ENCODE assay signal across 21 cellular contexts in genomic region chr16:89607453-89607852, GRCh38. TPM values are rescaled to one million over a fixed set of nuclear protein-coding genes. Genes with fewer than 3 reads are reported as not detected.
A peak's percentile ranks its signal among the peaks of the same experiment; 100 is the strongest.
DNase-seq lines count a peak whose midpoint lies in the region; ATAC-seq, FAIRE-seq and TF ChIP-seq lines count a peak whose summit lies in the region.
"Had no signal": no experiment of that assay in that cellular context is flagged by ENCODE, and none has a peak within 500 bp of the region (broad histone marks: within the 10 kb centered on the region; RNA-seq: fewer than 3 reads in every experiment).

No MANE protein-coding gene starts in this region.

- no peak for TF ChIP-seq POLR2A in K562 (conservative IDR thresholded peaks at IDR 0.05)

- no peak for TF ChIP-seq RAD21 in K562 (CRISPR knock-in tag; conservative IDR thresholded peaks at IDR 0.05 in 1 of 2, IDR thresholded peaks at IDR 0.05 in 1 of 2)

- H3K9me3 ChIP-seq in K562 (replicated peaks; ENCODE audit: control insufficient read depth, insufficient read depth, low read depth, low read length) = no peaks in the 10 kb centered on the region
- H3K9me3 ChIP-seq: Peyer's patch, SJCRH30 had no signal

- POLR2A ChIA-PET in K562 (lab: Yijun Ruan, JAX) = interaction anchor here (0.9 kb wide), 1 partner anchor 16 kb away, joined by 3 read pairs; no protein-coding TSS in a partner anchor

- no peaks in the 10 kb centered on the region for H3K36me3 ChIP-seq in K562 (ENCODE audit: control insufficient read depth, insufficient read depth, low read length)
- H3K36me3 ChIP-seq: Peyer's patch, SJCRH30 had no signal

- peaks cover 14% of the 10 kb centered on the region for H3K4me1 Mint-ChIP-seq in progenitor cell of endocrine pancreas (ENCODE audit: low read depth)

- H3K4me2 ChIP-seq in K562 (ENCODE audit: insufficient read depth, low read length) = peak overlapping the region; percentile 43; the same call in 1 of the 2 replicates

- no peak overlapping the region for H3K4me3 Mint-ChIP-seq in progenitor cell of endocrine pancreas (ENCODE audit: low read depth)
- H3K4me3 Mint-ChIP-seq: CD4-positive, CD25-positive, alpha-beta regulatory T cell had no signal

- DNase-seq in HTR-8/SVneo (ENCODE audit: insufficient read length, low spot score) (no peak), K562 (ENCODE audit: extremely low read depth in 1 of 4, low spot score in 3 of 4) (peak in 3 of 4 experiments; percentile 53 to 60 (median 56)), progenitor cell of endocrine pancreas (ENCODE audit: low spot score, unreplicated experiment) (no peak), D341Med (ENCODE audit: low spot score) (no peak)
- no peak for DNase-seq in activated effector memory CD4-positive, alpha-beta T cell treated with Interleukin-2 at 50 U/mL for 16 hours
- DNase-seq: CD4-positive, CD25-positive, alpha-beta regulatory T cell; DMS79; H7; Karpas-422; MV-4-11; NCI-H1105 treated with DMSO at 0.1 percent for 48 hours; NCI-H2029 treated with DMSO at 0.1 percent for 48 hours; NCI-H226; NCI-H524; NCI-H82; SJCRH30; T-helper 1 cell had no signal

- no peak; the same call in 2 of the 3 replicates for ATAC-seq in K562
- ATAC-seq: GM12878 had no signal

- in situ Hi-C loops in K562 (cut with MboI) = no loop called here

- H3K4me3 ChIP-seq in K562 = no peak overlapping the region
- H3K4me3 ChIP-seq: GM12878, Peyer's patch, SJCRH30 had no signal

- peaks cover 19 to 48% of the 10 kb centered on the region in 2 experiments; a peak in 4 of 5 replicates for H3K4me1 ChIP-seq in K562 (replicated peaks in 1 of 2; ENCODE audit: control insufficient read depth in 2 of 2, insufficient read depth in 2 of 2, low read length in 2 of 2)

- no peak for TF ChIP-seq EP300 in K562 (IDR thresholded peaks at IDR 0.05; ENCODE audit: low read length)

- H3K27me3 Mint-ChIP-seq in progenitor cell of endocrine pancreas = peaks cover 4% of the 10 kb centered on the region

- peak overlapping the region; percentile 64 for H3K27ac Mint-ChIP-seq in progenitor cell of endocrine pancreas
- H3K27ac Mint-ChIP-seq: CD4-positive, CD25-positive, alpha-beta regulatory T cell had no signal

- H3K36me3 Mint-ChIP-seq in progenitor cell of endocrine pancreas (ENCODE audit: insufficient read depth) = no peaks in the 10 kb centered on the region
- H3K36me3 Mint-ChIP-seq: CD4-positive, CD25-positive, alpha-beta regulatory T cell had no signal

- H3K27ac ChIP-seq in K562 (ENCODE audit: extremely low read depth, low read depth, low read length) = peak overlapping the region; percentile 35; the same call in 1 of the 3 replicates
- H3K27ac ChIP-seq: SJCRH30 had no signal

- H4K20me1 ChIP-seq in K562 (replicated peaks; ENCODE audit: control insufficient read depth, insufficient read depth, low read length) = 0 out of 2 replicates have a peak, but pooled peaks cover 5% of the 10 kb centered on the region

- H3K9ac ChIP-seq in K562 (ENCODE audit: insufficient read depth in 1 of 2, low read depth in 2 of 2, low read length in 2 of 2) = peak overlapping the region in 1 of 2 experiments; percentile 14; a peak in 1 of 4 replicates

- peak overlapping the region; percentile 62 for H2AFZ ChIP-seq in K562 (ENCODE audit: low read depth, low read length)

- BruUV-seq in K562 (replicated peaks; lab: Mats Ljungman, UMichigan) = no TSS peak

- no peaks in the 10 kb centered on the region for H3K79me2 ChIP-seq in K562 (ENCODE audit: control insufficient read depth, insufficient read depth, low read length)

- no peaks in the 10 kb centered on the region for H3K27me3 ChIP-seq in K562 (ENCODE audit: control insufficient read depth in 2 of 2, insufficient read depth in 2 of 2, low read length in 2 of 2)
- H3K27me3 ChIP-seq: Peyer's patch, SJCRH30 had no signal

- H3K9me3 Mint-ChIP-seq in progenitor cell of endocrine pancreas (ENCODE audit: low read depth) = no peaks in the 10 kb centered on the region

- H3K9me1 ChIP-seq in K562 (ENCODE audit: control insufficient read depth, insufficient read depth, low read length) = no peaks in the 10 kb centered on the region

- intact Hi-C loops in K562 (cut with micrococcal nuclease) = no loop called here

- peak; percentile 13 for FAIRE-seq in HTR-8/SVneo (lab: Jason Lieb, UNC)
- peak; percentile 84 for FAIRE-seq in K562 (lab: Jason Lieb, UNC)
- FAIRE-seq: A204.1, GM12878 had no signal

- TF ChIP-seq CTCF in K562 (IDR thresholded peaks at IDR 0.05 in 2 of 3, conservative IDR thresholded peaks at IDR 0.05 in 1 of 3; ENCODE audit: insufficient read depth in 2 of 3, low read depth in 1 of 3, low read length in 3 of 3) (no peak), progenitor cell of endocrine pancreas (IDR thresholded peaks at IDR 0.05; ENCODE audit: unreplicated experiment) (no peak)

- CTCF ChIA-PET in K562 (lab: Yijun Ruan, JAX; ENCODE audit: low intra/inter-chr PET ratio) = no interaction called here

- 15% methylated on average over 9 of the region's 9 CpGs for WGBS in K562 (ENCODE audit: insufficient coverage, low coverage, missing lambda C conversion rate)

RNA-seq across cellular contexts. Expression of gene DPEP1, which starts 6.0 kb away (rescaled TPM):
- total RNA-seq in K562 (2011; cell fraction: chromatin; rRNA removed; ENCODE audit: low replicate concordance) = 0.23 TPM in 1 of 2 replicates, not detected in the other
- 0.67 and 1.3 TPM in 2 replicates for total RNA-seq in K562 (2011; cell fraction: nucleolus; rRNA removed)
- total RNA-seq in K562 (2011; cell fraction: nucleoplasm; rRNA removed) = 0.46 TPM in 1 of 2 replicates, not detected in the other
- total RNA-seq in K562 (2014; rRNA removed) (0.14 TPM in 1 of 2 replicates, not detected in the other), K562 (2014; rRNA removed; fragmentation: Illumina TruSeq; extraction: Trizol) (not detected in 2 replicates), K562 (2015; rRNA removed; fragmentation: Illumina TruSeq; extraction: Trizol) (not detected in 2 replicates), K562 (2021) (0.20 and 0.22 TPM in 2 replicates), progenitor cell of endocrine pancreas (29.6 and 36.3 TPM in 2 replicates)
- polyA plus RNA-seq in K562 (2011; rRNA removed) (0.31 and 0.34 TPM in 2 replicates), K562 (2014; fragmentation: Illumina TruSeq; extraction: Trizol) (0.08 TPM in 1 of 2 replicates, not detected in the other), K562 (2014; fragmentation: Nextera tagmentation; extraction: Ambion mirVana) (not detected), K562 (2014; rRNA removed) (0.18 TPM in 1 of 2 replicates, not detected in the other)
- polyA plus RNA-seq in K562 (2011; cell fraction: cytosol; rRNA removed) = 0.22 and 1.2 TPM in 2 replicates
- polyA plus RNA-seq in K562 (2011; cell fraction: nucleus; rRNA removed) = 1.1 TPM in 2 replicates
- 0.17 and 0.21 TPM in 2 replicates for polyA plus RNA-seq in K562 (2012)
- polyA minus RNA-seq in K562 (2011; rRNA and poly(A)+ RNA removed) = not detected in 2 replicates
- not detected in 2 replicates for polyA minus RNA-seq in K562 (2011; cell fraction: cytosol; rRNA and poly(A)+ RNA removed)
- polyA minus RNA-seq in K562 (2011; cell fraction: nucleus; rRNA and poly(A)+ RNA removed) = not detected in 2 replicates
- total RNA-seq: CD4-positive, CD25-positive, alpha-beta regulatory T cell; GM12878; OCI-LY7 had no signal
- polyA plus RNA-seq: CD4-positive, CD25-positive, alpha-beta regulatory T cell; GM12878 had no signal

RNA-seq across cellular contexts. Expression of gene CPNE7, which starts 31.9 kb away (rescaled TPM):
- total RNA-seq in K562 (2011; cell fraction: chromatin; rRNA removed; ENCODE audit: low replicate concordance) = 170 and 336 TPM in 2 replicates
- 170 and 181 TPM in 2 replicates for total RNA-seq in K562 (2011; cell fraction: nucleolus; rRNA removed)
- 123 and 131 TPM in 2 replicates for total RNA-seq in K562 (2011; cell fraction: nucleoplasm; rRNA removed)
- total RNA-seq in K562 (2014; rRNA removed) (46.8 and 63.6 TPM in 2 replicates), K562 (2014; rRNA removed; fragmentation: Illumina TruSeq; extraction: Trizol) (16.2 and 18.8 TPM in 2 replicates), K562 (2015; rRNA removed; fragmentation: Illumina TruSeq; extraction: Trizol) (16.9 and 18.5 TPM in 2 replicates), K562 (2021) (58.8 and 73.4 TPM in 2 replicates), progenitor cell of endocrine pancreas (0.41 and 0.84 TPM in 2 replicates)
- polyA plus RNA-seq in K562 (2011; rRNA removed) (32.7 and 33.6 TPM in 2 replicates), K562 (2014; fragmentation: Illumina TruSeq; extraction: Trizol) (31.5 and 39.1 TPM in 2 replicates), K562 (2014; fragmentation: Nextera tagmentation; extraction: Ambion mirVana) (1 to 10 TPM in 1 of 2 experiments, under 1 TPM in 1; 0.30 to 1.9 TPM), K562 (2014; rRNA removed) (67.3 and 78.1 TPM in 2 replicates)
- polyA plus RNA-seq in K562 (2011; cell fraction: cytosol; rRNA removed) = 19.6 and 36.0 TPM in 2 replicates
- polyA plus RNA-seq in K562 (2011; cell fraction: nucleus; rRNA removed) = 330 and 699 TPM in 2 replicates
- polyA plus RNA-seq in K562 (2012) = 44.5 and 48.7 TPM in 2 replicates
- 9.2 TPM in 2 replicates for polyA minus RNA-seq in K562 (2011; rRNA and poly(A)+ RNA removed)
- polyA minus RNA-seq in K562 (2011; cell fraction: cytosol; rRNA and poly(A)+ RNA removed) = 10.7 and 11.9 TPM in 2 replicates
- 34.3 and 47.3 TPM in 2 replicates for polyA minus RNA-seq in K562 (2011; cell fraction: nucleus; rRNA and poly(A)+ RNA removed)
- total RNA-seq: OCI-LY7, SJCRH30 had no signal

RNA-seq across cellular contexts. Expression of gene RPL13, which starts 47.0 kb away (rescaled TPM):
- total RNA-seq in K562 (2011; cell fraction: chromatin; rRNA removed; ENCODE audit: low replicate concordance) = 190 and 375 TPM in 2 replicates
- total RNA-seq in K562 (2011; cell fraction: nucleolus; rRNA removed) = 1,145 and 1,282 TPM in 2 replicates
- 741 and 1,472 TPM in 2 replicates for total RNA-seq in K562 (2011; cell fraction: nucleoplasm; rRNA removed)
- total RNA-seq in K562 (2014; rRNA removed) = 6,042 and 8,261 TPM in 2 replicates
- 916 and 1,208 TPM in 2 replicates for total RNA-seq in K562 (2014; rRNA removed; fragmentation: Illumina TruSeq; extraction: Trizol)
- 2,074 and 2,169 TPM in 2 replicates for total RNA-seq in K562 (2015; rRNA removed; fragmentation: Illumina TruSeq; extraction: Trizol)
- total RNA-seq in K562 (2021) = 2,859 and 3,283 TPM in 2 replicates
- 1,633 and 2,887 TPM in 2 replicates for polyA plus RNA-seq in K562 (2011; rRNA removed)
- polyA plus RNA-seq in K562 (2011; cell fraction: cytosol; rRNA removed) = 3,426 and 8,334 TPM in 2 replicates
- polyA plus RNA-seq in K562 (2011; cell fraction: nucleus; rRNA removed) = 2,104 and 2,686 TPM in 2 replicates
- 2,765 and 5,488 TPM in 2 replicates for polyA plus RNA-seq in K562 (2012)
- polyA plus RNA-seq in K562 (2014; fragmentation: Illumina TruSeq; extraction: Trizol) = 1,258 and 1,518 TPM in 2 replicates
- polyA plus RNA-seq in K562 (2014; fragmentation: Nextera tagmentation; extraction: Ambion mirVana) = 100 to 1,000 TPM; 227 to 348 TPM
- 4,293 and 4,381 TPM in 2 replicates for polyA plus RNA-seq in K562 (2014; rRNA removed)
- polyA minus RNA-seq in K562 (2011; rRNA and poly(A)+ RNA removed) = 413 and 474 TPM in 2 replicates
- 1,370 and 2,343 TPM in 2 replicates for polyA minus RNA-seq in K562 (2011; cell fraction: cytosol; rRNA and poly(A)+ RNA removed)
- 505 and 641 TPM in 2 replicates for polyA minus RNA-seq in K562 (2011; cell fraction: nucleus; rRNA and poly(A)+ RNA removed)
- 1,643 and 1,699 TPM in 2 replicates for total RNA-seq in progenitor cell of endocrine pancreas

RNA-seq across cellular contexts. Expression of gene CHMP1A, which starts 50.1 kb away (rescaled TPM):
- total RNA-seq in K562 (2011; cell fraction: chromatin; rRNA removed; ENCODE audit: low replicate concordance) = 34.5 and 132 TPM in 2 replicates
- 88.4 and 95.0 TPM in 2 replicates for total RNA-seq in K562 (2011; cell fraction: nucleolus; rRNA removed)
- 50.6 and 56.7 TPM in 2 replicates for total RNA-seq in K562 (2011; cell fraction: nucleoplasm; rRNA removed)
- 64.5 and 76.7 TPM in 2 replicates for total RNA-seq in K562 (2014; rRNA removed)
- 17.2 and 22.0 TPM in 2 replicates for total RNA-seq in K562 (2014; rRNA removed; fragmentation: Illumina TruSeq; extraction: Trizol)
- total RNA-seq in K562 (2015; rRNA removed; fragmentation: Illumina TruSeq; extraction: Trizol) = 45.4 and 48.3 TPM in 2 replicates
- 79.6 and 79.9 TPM in 2 replicates for total RNA-seq in K562 (2021)
- polyA plus RNA-seq in K562 (2011; rRNA removed) = 45.2 and 53.9 TPM in 2 replicates
- polyA plus RNA-seq in K562 (2011; cell fraction: cytosol; rRNA removed) = 58.4 and 113 TPM in 2 replicates
- polyA plus RNA-seq in K562 (2011; cell fraction: nucleus; rRNA removed) = 80.8 and 127 TPM in 2 replicates
- 49.1 and 58.8 TPM in 2 replicates for polyA plus RNA-seq in K562 (2012)
- 40.9 and 55.6 TPM in 2 replicates for polyA plus RNA-seq in K562 (2014; fragmentation: Illumina TruSeq; extraction: Trizol)
- 1 to 10 TPM in 1 of 2 experiments, under 1 TPM in 1; 0.83 to 3.3 TPM for polyA plus RNA-seq in K562 (2014; fragmentation: Nextera tagmentation; extraction: Ambion mirVana)
- polyA plus RNA-seq in K562 (2014; rRNA removed) = 74.2 and 83.1 TPM in 2 replicates
- 20.8 and 35.5 TPM in 2 replicates for polyA minus RNA-seq in K562 (2011; rRNA and poly(A)+ RNA removed)
- polyA minus RNA-seq in K562 (2011; cell fraction: cytosol; rRNA and poly(A)+ RNA removed) = 45.2 and 46.4 TPM in 2 replicates
- 19.0 and 21.8 TPM in 2 replicates for polyA minus RNA-seq in K562 (2011; cell fraction: nucleus; rRNA and poly(A)+ RNA removed)
- 96.5 and 105 TPM in 2 replicates for total RNA-seq in progenitor cell of endocrine pancreas

RNA-seq across cellular contexts. Expression of gene SPATA33, which starts 50.2 kb away (rescaled TPM):
- total RNA-seq in K562 (2011; cell fraction: chromatin; rRNA removed; ENCODE audit: low replicate concordance) = 39.5 and 51.6 TPM in 2 replicates
- 25.5 and 30.5 TPM in 2 replicates for total RNA-seq in K562 (2011; cell fraction: nucleolus; rRNA removed)
- 30.6 and 33.0 TPM in 2 replicates for total RNA-seq in K562 (2011; cell fraction: nucleoplasm; rRNA removed)
- total RNA-seq in K562 (2014; rRNA removed) = 9.7 and 14.0 TPM in 2 replicates
- 10.5 and 11.8 TPM in 2 replicates for total RNA-seq in K562 (2014; rRNA removed; fragmentation: Illumina TruSeq; extraction: Trizol)
- 11.2 and 14.9 TPM in 2 replicates for total RNA-seq in K562 (2015; rRNA removed; fragmentation: Illumina TruSeq; extraction: Trizol)
- 18.2 and 19.7 TPM in 2 replicates for total RNA-seq in K562 (2021)
- polyA plus RNA-seq in K562 (2011; rRNA removed) = 9.8 and 11.8 TPM in 2 replicates
- 10.3 and 12.0 TPM in 2 replicates for polyA plus RNA-seq in K562 (2011; cell fraction: cytosol; rRNA removed)
- 26.2 and 27.8 TPM in 2 replicates for polyA plus RNA-seq in K562 (2011; cell fraction: nucleus; rRNA removed)
- polyA plus RNA-seq in K562 (2012) = 13.1 and 14.5 TPM in 2 replicates
- polyA plus RNA-seq in K562 (2014; fragmentation: Illumina TruSeq; extraction: Trizol) = 15.6 and 20.0 TPM in 2 replicates
- polyA plus RNA-seq in K562 (2014; fragmentation: Nextera tagmentation; extraction: Ambion mirVana) = 1 to 10 TPM; 4.0 to 5.4 TPM
- polyA plus RNA-seq in K562 (2014; rRNA removed) = 16.4 and 18.1 TPM in 2 replicates
- polyA minus RNA-seq in K562 (2011; rRNA and poly(A)+ RNA removed) = 7.6 and 7.7 TPM in 2 replicates
- polyA minus RNA-seq in K562 (2011; cell fraction: cytosol; rRNA and poly(A)+ RNA removed) = 4.0 and 5.6 TPM in 2 replicates
- 6.1 and 8.0 TPM in 2 replicates for polyA minus RNA-seq in K562 (2011; cell fraction: nucleus; rRNA and poly(A)+ RNA removed)
- 33.4 and 38.4 TPM in 2 replicates for total RNA-seq in progenitor cell of endocrine pancreas

Comparison
In these comparisons a context has a peak if more than half of its experiments do, and no peak if none do; other contexts are left out.
1. DNase-seq: peak in K562 (3 of 4); none in HTR-8/SVneo (single experiment), progenitor cell of endocrine pancreas (single experiment), activated effector memory CD4-positive, alpha-beta T cell treated with Interleukin-2 at 50 U/mL for 16 hours (single experiment) and D341Med (single experiment).
2. RNA of gene DPEP1, which starts 6.0 kb away (total RNA-seq): 29.6 to 36.3 TPM in progenitor cell of endocrine pancreas; 0.14 to 1.3 TPM in K562; every median in the first group is over 10 times any median in the second.